ENCODE assay signal across 14 cellular contexts in the genomic region with DNA sequence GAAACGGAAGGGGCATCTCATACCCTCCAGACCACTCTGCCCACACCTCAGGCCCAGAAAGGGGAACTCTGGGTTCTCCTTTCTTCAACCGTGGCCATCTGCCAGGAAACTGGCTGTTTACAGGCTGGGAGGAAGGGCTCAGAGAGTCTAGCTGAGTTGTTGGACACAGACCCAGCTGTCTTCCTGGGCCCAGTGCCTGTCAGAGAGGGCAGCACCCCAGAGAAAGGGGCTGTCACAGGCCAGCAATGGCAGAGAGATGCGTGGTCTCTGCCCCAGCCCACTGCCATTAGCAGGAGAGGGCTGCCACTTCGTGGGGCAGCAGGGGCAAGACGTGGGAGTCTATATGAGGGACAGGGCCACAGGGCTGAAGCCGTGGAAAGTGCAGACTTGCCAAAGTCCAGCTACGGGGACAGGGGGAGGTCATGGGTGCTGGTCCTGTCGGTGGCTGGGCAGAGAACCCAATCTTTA. TPM values are rescaled to one million over a fixed set of nuclear protein-coding genes. Genes with fewer than 3 reads are reported as not detected.
A peak's percentile ranks its signal among the peaks of the same experiment; 100 is the strongest.
DNase-seq lines count a peak whose midpoint lies in the region; ATAC-seq and TF ChIP-seq lines count a peak whose summit lies in the region.
"Had no signal": no experiment of that assay in that cellular context is flagged by ENCODE, and none has a peak within 500 bp of the region (broad histone marks: within the 10 kb centered on the region; RNA-seq: fewer than 3 reads in every experiment).

No MANE protein-coding gene starts in this region.

- no peak overlapping the region for H2BK120ac ChIP-seq in IMR-90 (ENCODE audit: low read depth, low read length)

- no peaks in the 10 kb centered on the region for H3K4me1 ChIP-seq in IMR-90 (ENCODE audit: control insufficient read depth, insufficient read depth, low read length)
- H3K4me1 ChIP-seq in lower lobe of right lung = peaks cover 26% of the 10 kb centered on the region
- H3K4me1 ChIP-seq: uterus had no signal

- no peaks in the 10 kb centered on the region for H3K4me1 Mint-ChIP-seq in stimulated activated naive CD8-positive, alpha-beta T cell treated with anti-CD3 and anti-CD28 coated beads, Interleukin-15, amount 100 ng/mL, for 72 hours

- no peak overlapping the region for H2BK20ac ChIP-seq in IMR-90 (ENCODE audit: low read depth, low read length)

- dilution Hi-C loops in IMR-90 (cut with HindIII; ENCODE audit: low sequenced_read_pairs, unreplicated experiment) = no loop called here

- H3K9me3 ChIP-seq in IMR-90 (ENCODE audit: control insufficient read depth, insufficient read depth, low read length) (no peaks in the 10 kb centered on the region), lower lobe of right lung (peaks cover 5% of the 10 kb centered on the region)
- H3K9me3 ChIP-seq: uterus had no signal

- H4K5ac ChIP-seq in IMR-90 (ENCODE audit: low read depth, low read length) = no peak overlapping the region

- no TSS peak for BruUV-seq in IMR-90 (replicated peaks; lab: Mats Ljungman, UMichigan)

- peak overlapping the region; percentile 21 for H2AFZ ChIP-seq in IMR-90 (replicated peaks; ENCODE audit: low read length, poor library complexity)

- no peak overlapping the region for H4K8ac ChIP-seq in IMR-90 (ENCODE audit: low read depth in 2 of 2, low read length in 2 of 2)

- in situ Hi-C loops in IMR-90 (cut with MboI; ENCODE audit: low sequenced_read_pairs) = no loop called here

- no peaks in the 10 kb centered on the region for H3K36me3 ChIP-seq in IMR-90 (ENCODE audit: control insufficient read depth, insufficient read depth, low read length)
- H3K36me3 ChIP-seq in lower lobe of right lung = no peaks in the 10 kb centered on the region
- H3K36me3 ChIP-seq: uterus had no signal

- ATAC-seq in IMR-90 (ENCODE audit: low read depth) = no peak
- peak; percentile 74 to 79 for ATAC-seq in lower lobe of right lung
- ATAC-seq in stimulated activated naive CD8-positive, alpha-beta T cell treated with anti-CD3 and anti-CD28 coated beads, Interleukin-15, amount 100 ng/mL, for 72 hours = no peak

- TF ChIP-seq POLR2A in IMR-90 (IDR thresholded peaks at IDR 0.05; ENCODE audit: low read depth, low read length) = no peak

- no peak for TF ChIP-seq RAD21 in IMR-90 (IDR thresholded peaks at IDR 0.05; ENCODE audit: low read length)

- H3K9me1 ChIP-seq in IMR-90 (ENCODE audit: insufficient read depth, low read length) = no peaks in the 10 kb centered on the region

- no peak overlapping the region for H4K91ac ChIP-seq in IMR-90 (ENCODE audit: insufficient read depth, low read depth, low read length)

- H3K27me3 Mint-ChIP-seq in stimulated activated naive CD8-positive, alpha-beta T cell treated with anti-CD3 and anti-CD28 coated beads, Interleukin-15, amount 100 ng/mL, for 72 hours = peaks cover 45% of the 10 kb centered on the region

- H2BK5ac ChIP-seq in IMR-90 (ENCODE audit: low read depth, low read length, poor library complexity, severe bottlenecking) = no peak overlapping the region

- H4K20me1 ChIP-seq in IMR-90 (ENCODE audit: insufficient read depth, low read length) = no peaks in the 10 kb centered on the region

- no peak overlapping the region for H3K56ac ChIP-seq in IMR-90 (ENCODE audit: extremely low read depth, insufficient read depth, low read length)

- no peak overlapping the region for H3K23ac ChIP-seq in IMR-90 (ENCODE audit: low read depth, low read length)

- POLR2A ChIA-PET in IMR-90 (lab: Charles Lee; ENCODE audit: unreplicated experiment) = no interaction called here

- H3K4me2 ChIP-seq in IMR-90 (ENCODE audit: low read depth, low read length) = no peak overlapping the region

- H3K4ac ChIP-seq in IMR-90 (ENCODE audit: low read depth, low read length) = no peak overlapping the region

- H3K4me3 ChIP-seq in IMR-90 (ENCODE audit: insufficient read depth, low read depth, low read length) = no peak overlapping the region
- H3K4me3 ChIP-seq in lower lobe of right lung = no peak overlapping the region
- H3K4me3 ChIP-seq: uterus had no signal

- H3K27me3 ChIP-seq in IMR-90 (ENCODE audit: control insufficient read depth, insufficient read depth, low read length) (peaks cover 20% of the 10 kb centered on the region), lower lobe of right lung (ENCODE audit: low read depth) (no peaks in the 10 kb centered on the region)
- H3K27me3 ChIP-seq: uterus had no signal

- no peak overlapping the region for H3K27ac ChIP-seq in IMR-90 (ENCODE audit: insufficient read depth, low read length)
- H3K27ac ChIP-seq in angular gyrus (ENCODE audit: low read depth, low read length) = peak overlapping the region; percentile 96
- peak overlapping the region; percentile 31 for H3K27ac ChIP-seq in lower lobe of right lung
- H3K27ac ChIP-seq: uterus had no signal

- H3K27ac Mint-ChIP-seq in stimulated activated naive CD8-positive, alpha-beta T cell treated with anti-CD3 and anti-CD28 coated beads, Interleukin-15, amount 100 ng/mL, for 72 hours = peak overlapping the region in 1 of 2 donors; percentile 63

- DNase-seq in AML-193 (lab: John Stamatoyannopoulos, UW) (peak; percentile 93 to 95), IMR-90 (no peak), lower lobe of right lung (peak; percentile 71), NCI-H187 (lab: John Stamatoyannopoulos, UW) (no peak), LoVo (ENCODE audit: low spot score) (no peak)
- DNase-seq in stimulated activated naive CD8-positive, alpha-beta T cell treated with anti-CD3 and anti-CD28 coated beads, Interleukin-15, amount 100 ng/mL, for 72 hours = no peak
- DNase-seq in activated T-cell treated with anti-CD3 and anti-CD28 coated beads, Interleukin-2, amount 50 U/mL, for 48 hours = no peak
- DNase-seq: foreskin fibroblast, uterus had no signal

- no peak overlapping the region for H3K9ac ChIP-seq in IMR-90 (ENCODE audit: low read depth, low read length)

- 23% methylated on average over 4 of the region's 8 CpGs; no CpG with 5 or more reads in 1 of the 2 experiments for WGBS in IMR-90 (ENCODE audit: extremely low coverage in 2 of 2, insufficient read length in 1 of 2), 2 experiments

- no peak overlapping the region for H2BK15ac ChIP-seq in IMR-90 (ENCODE audit: low read depth, low read length)

- no peak overlapping the region for H3K14ac ChIP-seq in IMR-90 (replicated peaks; ENCODE audit: low read depth, low read length)

- CTCF ChIA-PET in IMR-90 (lab: Yijun Ruan, JAX) = no interaction called here

- H2AK5ac ChIP-seq in IMR-90 (ENCODE audit: low read depth, low read length) = no peak overlapping the region

- intact Hi-C loops in IMR-90 (cut with micrococcal nuclease) (no loop called here), lower lobe of right lung (cut with DNase I) (no loop called here)

- TF ChIP-seq CTCF in IMR-90 (conservative IDR thresholded peaks at IDR 0.05; ENCODE audit: low read depth, low read length) (no peak), lower lobe of right lung (IDR thresholded peaks at IDR 0.05) (no peak)

- H3K79me1 ChIP-seq in IMR-90 (ENCODE audit: low read depth in 1 of 2, low read length in 2 of 2) = no peaks in the 10 kb centered on the region

- no peak overlapping the region for H3K18ac ChIP-seq in IMR-90 (ENCODE audit: low read depth, low read length)

- no peak overlapping the region for H2AK9ac ChIP-seq in IMR-90 (replicated peaks; ENCODE audit: low read depth, low read length, poor library complexity)

- no peak overlapping the region for H3K4me3 Mint-ChIP-seq in stimulated activated naive CD8-positive, alpha-beta T cell treated with anti-CD3 and anti-CD28 coated beads, Interleukin-15, amount 100 ng/mL, for 72 hours

- H3K9me3 Mint-ChIP-seq in stimulated activated naive CD8-positive, alpha-beta T cell treated with anti-CD3 and anti-CD28 coated beads, Interleukin-15, amount 100 ng/mL, for 72 hours = no peaks in the 10 kb centered on the region

TF ChIP-seq in IMR-90, 13 proteins besides CTCF, POLR2A, EP300 and RAD21:
- TF ChIP-seq NFE2L2 (IDR thresholded peaks at IDR 0.05; ENCODE audit: low read depth, low read length) = no peak
- no peak for TF ChIP-seq BHLHE40 (IDR thresholded peaks at IDR 0.05; ENCODE audit: low read depth, low read length)
- no peak for TF ChIP-seq SMC3 (IDR thresholded peaks at IDR 0.05; ENCODE audit: low read depth, low read length)
- no peak for TF ChIP-seq RCOR1 (IDR thresholded peaks at IDR 0.05; ENCODE audit: insufficient replicate concordance, low read length)
- no peak for TF ChIP-seq CEBPB (IDR thresholded peaks at IDR 0.05; ENCODE audit: low read depth, low read length)
- no peak for TF ChIP-seq MAFK (IDR thresholded peaks at IDR 0.05; ENCODE audit: low read depth, low read length)
- no peak for TF ChIP-seq RFX5 (IDR thresholded peaks at IDR 0.05; ENCODE audit: low read depth, low read length)
- TF ChIP-seq MXI1 (IDR thresholded peaks at IDR 0.05; ENCODE audit: borderline replicate concordance, low read depth, low read length) = no peak
- TF ChIP-seq, protein P1, sequence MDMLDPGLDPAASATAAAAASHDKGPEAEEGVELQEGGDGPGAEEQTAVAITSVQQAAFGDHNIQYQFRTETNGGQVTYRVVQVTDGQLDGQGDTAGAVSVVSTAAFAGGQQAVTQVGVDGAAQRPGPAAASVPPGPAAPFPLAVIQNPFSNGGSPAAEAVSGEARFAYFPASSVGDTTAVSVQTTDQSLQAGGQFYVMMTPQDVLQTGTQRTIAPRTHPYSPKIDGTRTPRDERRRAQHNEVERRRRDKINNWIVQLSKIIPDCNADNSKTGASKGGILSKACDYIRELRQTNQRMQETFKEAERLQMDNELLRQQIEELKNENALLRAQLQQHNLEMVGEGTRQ (IDR thresholded peaks at IDR 0.05; ENCODE audit: low read depth, low read length) = no peak
- TF ChIP-seq, protein P2, sequence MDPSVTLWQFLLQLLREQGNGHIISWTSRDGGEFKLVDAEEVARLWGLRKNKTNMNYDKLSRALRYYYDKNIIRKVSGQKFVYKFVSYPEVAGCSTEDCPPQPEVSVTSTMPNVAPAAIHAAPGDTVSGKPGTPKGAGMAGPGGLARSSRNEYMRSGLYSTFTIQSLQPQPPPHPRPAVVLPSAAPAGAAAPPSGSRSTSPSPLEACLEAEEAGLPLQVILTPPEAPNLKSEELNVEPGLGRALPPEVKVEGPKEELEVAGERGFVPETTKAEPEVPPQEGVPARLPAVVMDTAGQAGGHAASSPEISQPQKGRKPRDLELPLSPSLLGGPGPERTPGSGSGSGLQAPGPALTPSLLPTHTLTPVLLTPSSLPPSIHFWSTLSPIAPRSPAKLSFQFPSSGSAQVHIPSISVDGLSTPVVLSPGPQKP (IDR thresholded peaks at IDR 0.05; ENCODE audit: borderline replicate concordance, low read depth, low read length) = no peak
- TF ChIP-seq FOS (IDR thresholded peaks at IDR 0.05; ENCODE audit: low read depth, low read length) = no peak
- no peak for TF ChIP-seq CHD1 (IDR thresholded peaks at IDR 0.05; ENCODE audit: low read depth, low read length)
- TF ChIP-seq MAZ (IDR thresholded peaks at IDR 0.05; ENCODE audit: borderline replicate concordance, low read depth, low read length) = no peak

RNA-seq across cellular contexts. Expression of a gene that starts 11.0 kb away (rescaled TPM):
- total RNA-seq in IMR-90 (2012; rRNA removed) = not detected in 2 replicates
- polyA plus RNA-seq in IMR-90 (2012; rRNA removed) = 0.03 TPM in 1 of 2 replicates, not detected in the other
- polyA plus RNA-seq in IMR-90 (2012; cell fraction: cytosol; rRNA removed) = not detected in 2 replicates
- polyA plus RNA-seq in IMR-90 (2012; cell fraction: nucleus; rRNA removed; ENCODE audit: low replicate concordance) = 0.03 TPM in 1 of 2 replicates, not detected in the other
- 2.5 TPM for total RNA-seq in lower lobe of right lung
- total RNA-seq: activated CD8-positive, alpha-beta memory T cell treated with anti-CD3 and anti-CD28 coated beads for 36 hours; M059J; RPMI7951 had no signal
- polyA plus RNA-seq: AG04450 had no signal

Comparison
In these comparisons a context has a peak if more than half of its experiments do, and no peak if none do; other contexts are left out.
1. DNase-seq: peak in AML-193 (2 of 2) and lower lobe of right lung (single experiment); none in IMR-90 (single experiment), NCI-H187 (0 of 2), stimulated activated naive CD8-positive, alpha-beta T cell treated with anti-CD3 and anti-CD28 coated beads, Interleukin-15, amount 100 ng/mL, for 72 hours (0 of 2), activated T-cell treated with anti-CD3 and anti-CD28 coated beads, Interleukin-2, amount 50 U/mL, for 48 hours (0 of 2) and LoVo (single experiment).
2. ATAC-seq: peak in lower lobe of right lung (2 of 2); none in IMR-90 (single experiment) and stimulated activated naive CD8-positive, alpha-beta T cell treated with anti-CD3 and anti-CD28 coated beads, Interleukin-15, amount 100 ng/mL, for 72 hours (single experiment).